Comparison of ENCODE assay signal across 1 cellular context in the genomic region with DNA sequence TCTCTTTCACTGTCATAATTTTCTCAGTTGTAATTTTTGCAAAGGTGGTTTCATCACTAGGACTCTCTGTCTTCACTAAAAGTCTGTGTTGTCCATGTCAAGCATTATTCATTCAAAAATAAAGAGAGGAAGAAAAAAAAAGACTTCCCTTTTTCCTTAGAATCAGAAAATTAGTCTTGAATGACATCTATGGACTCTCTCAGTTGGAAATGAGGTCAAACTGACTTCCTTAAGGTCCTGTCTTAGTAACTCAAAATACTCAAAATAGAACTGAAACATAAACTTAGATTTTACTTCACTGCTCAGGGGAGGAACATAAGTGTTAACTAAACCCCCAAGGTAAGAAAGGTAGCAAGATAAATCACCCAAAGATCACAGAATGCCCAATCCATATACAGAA.
TF ChIP-seq lines count a peak whose summit lies in the region.

No MANE protein-coding gene starts in this region.

TF ChIP-seq in endothelial cell of umbilical vein, 7 proteins besides CTCF, POLR2A, EP300 and RAD21:
- TF ChIP-seq JUN (IDR thresholded peaks at IDR 0.05; ENCODE audit: borderline replicate concordance, insufficient read depth, insufficient read length, low read depth): no peak
- TF ChIP-seq, protein P1, sequence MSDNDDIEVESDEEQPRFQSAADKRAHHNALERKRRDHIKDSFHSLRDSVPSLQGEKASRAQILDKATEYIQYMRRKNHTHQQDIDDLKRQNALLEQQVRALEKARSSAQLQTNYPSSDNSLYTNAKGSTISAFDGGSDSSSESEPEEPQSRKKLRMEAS (IDR thresholded peaks at IDR 0.05; ENCODE audit: insufficient read depth, insufficient read length): no peak
- no peak for TF ChIP-seq MYC (IDR thresholded peaks at IDR 0.05; ENCODE audit: low read depth, low read length)
- no peak for TF ChIP-seq EZH2 (IDR thresholded peaks at IDR 0.05; ENCODE audit: borderline replicate concordance, low read depth, low read length, severe bottlenecking)
- TF ChIP-seq FOS (IDR thresholded peaks at IDR 0.05; ENCODE audit: borderline replicate concordance, insufficient read depth, low read length): no peak
- TF ChIP-seq GATA2 (IDR thresholded peaks at IDR 0.05; ENCODE audit: insufficient read depth, insufficient read length, low read depth, low read length): no peak
- TF ChIP-seq POLR2AphosphoS5 (IDR thresholded peaks at IDR 0.05; ENCODE audit: insufficient read depth, low read depth, low read length): no peak
